Comparison of ENCODE assay signal across 9 cellular contexts in the genomic region with DNA sequence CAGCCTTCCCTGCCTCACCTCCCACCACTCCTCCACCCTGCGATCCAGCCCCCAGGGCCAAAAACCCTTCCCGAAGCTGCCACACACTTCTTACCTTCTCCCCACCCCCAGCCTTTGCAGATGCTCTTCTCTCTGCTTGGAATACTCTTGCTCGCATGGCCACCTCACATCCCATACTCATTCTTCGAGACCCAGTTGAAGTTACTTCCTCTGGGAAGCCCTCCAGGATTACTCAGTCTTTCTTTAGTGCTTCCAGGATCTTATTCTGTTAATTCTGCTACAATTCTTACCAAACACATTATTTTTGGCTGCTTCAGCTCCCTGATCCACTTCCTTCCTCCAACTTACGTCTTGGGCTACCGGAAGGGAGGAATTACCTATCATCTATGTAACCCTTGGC. TPM values are rescaled to one million over a fixed set of nuclear protein-coding genes. Genes with fewer than 3 reads are reported as not detected.
"Had no signal": no experiment of that assay in that cellular context is flagged by ENCODE, and none has a peak within 500 bp of the region (broad histone marks: within the 10 kb centered on the region; RNA-seq: fewer than 3 reads in every experiment).

No MANE protein-coding gene starts in this region.

- FAIRE-seq: H54 had no signal

- H3K27ac ChIP-seq: GM23248, HL-60, KMS-11 had no signal

- H3K4me1 Mint-ChIP-seq: H9 had no signal

- H3K9ac ChIP-seq: GM23248, KMS-11 had no signal

- H3K4me3 Mint-ChIP-seq: H9 had no signal

- H3K27ac Mint-ChIP-seq: H9 had no signal

- DNase-seq: GM23248, GOT3, H9, HCEC 1CT, IMR-90 had no signal

- H3K9me3 Mint-ChIP-seq: H9 had no signal

- H2AFZ ChIP-seq: GM23248 had no signal

- H3K4me3 ChIP-seq: GM23248 had no signal

- H3K4me2 ChIP-seq: KMS-11 had no signal

RNA-seq across cellular contexts. Expression of a gene that starts 54.3 kb away (rescaled TPM):
- total RNA-seq: HT1080 had no signal
